ENCODE assay signal across 8 cellular contexts in genomic region chr10:17229016-17229716, GRCh38. TPM values are rescaled to one million over a fixed set of nuclear protein-coding genes. Genes with fewer than 3 reads are reported as not detected.
DNase-seq lines count a peak whose midpoint lies in the region; ATAC-seq and TF ChIP-seq lines count a peak whose summit lies in the region.

No MANE protein-coding gene starts in this region.

- TF ChIP-seq RAD21 in SK-N-SH (IDR thresholded peaks at IDR 0.05; ENCODE audit: low read length): no peak

- CTCF ChIA-PET in SK-N-SH (lab: Yijun Ruan, JAX): interaction anchor here (0.6 to 3.7 kb wide), 16 partner anchors 8 to 1223 kb away, joined by 3 to 30 read pairs (median 5); partner anchors contain the start of gene TRDMT1

- peak overlapping the region; percentile 94 to 100 for H3K27ac ChIP-seq in SK-N-SH (ENCODE audit: low read depth in 2 of 2, low read length in 1 of 2)
- H3K27ac ChIP-seq in heart left ventricle: peak overlapping the region; percentile 96 to 100 (median 98)
- H3K27ac ChIP-seq in rectal smooth muscle tissue (ENCODE audit: low read depth, low read length): peak overlapping the region; percentile 97
- H3K27ac ChIP-seq in aorta (ENCODE audit: low read depth in 1 of 2, low read length in 2 of 2): peak overlapping the region; percentile 47 to 94

- peaks cover 45% of the 10 kb centered on the region for H3K36me3 Mint-ChIP-seq in activated naive CD8-positive, alpha-beta T cell treated with anti-CD3 and anti-CD28 coated beads for 36 hours

- TF ChIP-seq CTCF in GM10266 (IDR thresholded peaks at IDR 0.05; ENCODE audit: control insufficient read depth, insufficient read depth, low read depth, missing control alignments) (no peak), SK-N-SH (IDR thresholded peaks at IDR 0.05) (no peak), heart left ventricle (IDR thresholded peaks at IDR 0.05) (peak in 1 of 12 donors; percentile 2)

- H3K9ac ChIP-seq in SK-N-SH (peak overlapping the region; percentile 100), rectal smooth muscle tissue (ENCODE audit: low read length) (peak overlapping the region; percentile 50)

- H3K4me1 Mint-ChIP-seq in activated naive CD8-positive, alpha-beta T cell treated with anti-CD3 and anti-CD28 coated beads for 36 hours: peaks cover 52% of the 10 kb centered on the region

- no peaks in the 10 kb centered on the region for H3K9me3 Mint-ChIP-seq in activated naive CD8-positive, alpha-beta T cell treated with anti-CD3 and anti-CD28 coated beads for 36 hours

- DNase-seq in GM10266 (ENCODE audit: extremely low spot score) (peak; percentile 32), SK-N-SH (peak; percentile 85), heart left ventricle (peak; percentile 92 to 95 (median 93)), aorta (peak; percentile 96 to 97)
- peak; percentile 80 for DNase-seq in activated naive CD8-positive, alpha-beta T cell treated with anti-CD3 and anti-CD28 coated beads for 36 hours

- H3K9me2 ChIP-seq in SK-N-SH: no peaks in the 10 kb centered on the region

- TF ChIP-seq EP300 in SK-N-SH (IDR thresholded peaks at IDR 0.05; ENCODE audit: borderline replicate concordance in 1 of 2, low read depth in 1 of 2, low read length in 1 of 2): no peak

- H3K27me3 Mint-ChIP-seq in activated naive CD8-positive, alpha-beta T cell treated with anti-CD3 and anti-CD28 coated beads for 36 hours: no peaks in the 10 kb centered on the region

- H3K27me3 ChIP-seq in SK-N-SH (ENCODE audit: insufficient read depth) (no peaks in the 10 kb centered on the region), heart left ventricle (peaks cover 0 to 17% (median 0%) of the 10 kb centered on the region in 9 donors), rectal smooth muscle tissue (ENCODE audit: control insufficient read depth, insufficient read depth, low read length) (no peaks in the 10 kb centered on the region), aorta (ENCODE audit: control insufficient read depth in 1 of 2, insufficient read depth in 2 of 2, low read length in 1 of 2) (no peaks in the 10 kb centered on the region)

- peak overlapping the region; percentile 95 for H3K27ac Mint-ChIP-seq in activated naive CD8-positive, alpha-beta T cell treated with anti-CD3 and anti-CD28 coated beads for 36 hours

- H3K4me3 ChIP-seq in SK-N-SH (ENCODE audit: low read depth in 2 of 2, low read length in 1 of 2): peak overlapping the region; percentile 87 to 98
- H3K4me3 ChIP-seq in heart left ventricle: peak overlapping the region; percentile 64 to 99 (median 91)
- peak overlapping the region; percentile 91 for H3K4me3 ChIP-seq in rectal smooth muscle tissue (ENCODE audit: low read length)
- peak overlapping the region; percentile 50 to 96 for H3K4me3 ChIP-seq in aorta (ENCODE audit: low read length in 2 of 2)

- peaks cover 74% of the 10 kb centered on the region for H3K79me2 ChIP-seq in SK-N-SH (ENCODE audit: insufficient read depth)

- H4K20me1 ChIP-seq in SK-N-SH (ENCODE audit: insufficient read depth): peaks cover 50% of the 10 kb centered on the region

- no peak overlapping the region for H2AFZ ChIP-seq in SK-N-SH (ENCODE audit: low read depth)

- intact Hi-C loops in heart left ventricle (cut with DNase I): loop anchor here in 5 of 10 donors (2.0 to 5.0 kb wide), 3 partner anchors 28 to 227 kb away; partner anchors contain the start of gene TRDMT1 (in 4 of the 5)
- intact Hi-C loops in aorta (cut with DNase I): loop anchor here in 1 of 2 donors (2.0 to 5.0 kb wide), 2 partner anchors 28 to 227 kb away; partner anchors contain the start of gene TRDMT1

- peak overlapping the region; percentile 88 for H3K4me2 ChIP-seq in SK-N-SH

- H3K9me3 ChIP-seq in SK-N-SH (no peaks in the 10 kb centered on the region), heart left ventricle (no peaks in the 10 kb centered on the region), aorta (ENCODE audit: control insufficient read depth, low read length) (no peaks in the 10 kb centered on the region)

- ATAC-seq in HG02840 (IDR thresholded peaks at IDR 0.05; ENCODE audit: low FRiP score, unreplicated experiment): peak; percentile 12
- peak; percentile 78 to 88 (median 86) for ATAC-seq in heart left ventricle
- peak; percentile 91 for ATAC-seq in aorta (ENCODE audit: low FRiP score)
- ATAC-seq in HG03469 (IDR thresholded peaks at IDR 0.05; ENCODE audit: unreplicated experiment): no peak

- POLR2A ChIA-PET in SK-N-SH (lab: Yijun Ruan, JAX): interaction anchor here (1.3 to 2.5 kb wide), 3 partner anchors 15 to 369 kb away, joined by 3 to 13 read pairs (median 4); partner anchors contain the start of gene TRDMT1

- H3K36me3 ChIP-seq in SK-N-SH (replicated peaks in 1 of 2; ENCODE audit: control insufficient read depth in 1 of 2, insufficient read depth in 2 of 2, low read length in 1 of 2): peaks cover 28 to 49% of the 10 kb centered on the region in 2 experiments
- peaks cover 0 to 47% (median 36%) of the 10 kb centered on the region in 9 donors for H3K36me3 ChIP-seq in heart left ventricle
- peaks cover 8% of the 10 kb centered on the region for H3K36me3 ChIP-seq in rectal smooth muscle tissue (ENCODE audit: control insufficient read depth, insufficient read depth, low read length)
- H3K36me3 ChIP-seq in aorta (ENCODE audit: control insufficient read depth in 1 of 2, insufficient read depth in 2 of 2, low read length in 1 of 2): peaks cover 0 to 3% of the 10 kb centered on the region in 2 donors

- peaks cover 62% of the 10 kb centered on the region for H3F3A ChIP-seq in SK-N-SH (replicated peaks; ENCODE audit: insufficient read depth)

- H3K4me1 ChIP-seq in SK-N-SH (ENCODE audit: control insufficient read depth in 1 of 2, insufficient read depth in 2 of 2, low read depth in 1 of 2, low read length in 1 of 2): peaks cover 0 to 13% of the 10 kb centered on the region in 2 experiments; a peak in 2 of 4 replicates
- peaks cover 0 to 60% (median 35%) of the 10 kb centered on the region in 12 donors for H3K4me1 ChIP-seq in heart left ventricle
- H3K4me1 ChIP-seq in rectal smooth muscle tissue (ENCODE audit: control insufficient read depth, insufficient read depth, low read length): peaks cover 13% of the 10 kb centered on the region
- H3K4me1 ChIP-seq in aorta (ENCODE audit: control insufficient read depth in 1 of 2, insufficient read depth in 2 of 2, low read length in 2 of 2): peaks cover 0 to 2% of the 10 kb centered on the region in 2 donors

- TF ChIP-seq POLR2A in heart left ventricle (IDR thresholded peaks at IDR 0.05): peak in 1 of 2 donors; percentile 83

- whole genome bisulfite sequencing in SK-N-SH (ENCODE audit: low lambda C conversion rate): 2% methylated on average over 41 of the region's 72 CpGs
- 0 to 2% (median 1%) methylated on average over 11 to 72 of the region's 72 CpGs for WGBS in heart left ventricle, 4 donors
- 0% methylated on average over 71 to 72 of the region's 72 CpGs for WGBS in aorta, 2 donors

- peak overlapping the region; percentile 98 for H3K4me3 Mint-ChIP-seq in activated naive CD8-positive, alpha-beta T cell treated with anti-CD3 and anti-CD28 coated beads for 36 hours

TF ChIP-seq in SK-N-SH, 30 proteins besides CTCF, POLR2A, EP300 and RAD21 (continues in another document):
- TF ChIP-seq GATA2 (CRISPR knock-in tag; IDR thresholded peaks at IDR 0.05) (no peak), MEF2A (IDR thresholded peaks at IDR 0.05; ENCODE audit: borderline replicate concordance, low read depth) (0 out of 2 replicates have a peak, but pooled peaks have one; percentile 9), REST (IDR thresholded peaks at IDR 0.05; ENCODE audit: low read depth, low read length) (peak; percentile 68), RCOR1 (IDR thresholded peaks at IDR 0.05; ENCODE audit: low read length) (no peak), TEAD4 (IDR thresholded peaks at IDR 0.05; ENCODE audit: borderline replicate concordance, insufficient read depth) (0 out of 2 replicates have a peak, but pooled peaks have one; percentile 54), FOXJ3 (CRISPR knock-in tag; IDR thresholded peaks at IDR 0.05) (no peak), JUND (IDR thresholded peaks at IDR 0.05) (no peak)

RNA-seq across cellular contexts. Expression of gene VIM, which starts 1.1 kb away (rescaled TPM):
- polyA plus RNA-seq in SK-N-SH (2012; rRNA removed) (4,747 and 5,016 TPM in 2 replicates), heart left ventricle (100 to 1,000 TPM; 267 to 456 TPM), aorta (1,000 to 10,000 TPM; 2,428 to 5,138 TPM)
- 4,035 and 4,614 TPM in 2 replicates for polyA plus RNA-seq in SK-N-SH (2012; cell fraction: cytosol; rRNA removed)
- 5,845 and 10,924 TPM in 2 replicates for polyA plus RNA-seq in SK-N-SH (2012; cell fraction: nucleus; rRNA removed)
- total RNA-seq in activated naive CD8-positive, alpha-beta T cell treated with anti-CD3 and anti-CD28 coated beads for 36 hours: 100 to 1,000 TPM; 657 TPM
- total RNA-seq in heart left ventricle (1,000 to 10,000 TPM in 1 of 9 donors, 100 to 1,000 TPM in 8; 249 to 1,163 (median 387) TPM), aorta (1,000 to 10,000 TPM; 3,936 to 5,947 TPM)

RNA-seq across cellular contexts. Expression of gene TRDMT1, which starts 27.7 kb away (rescaled TPM):
- polyA plus RNA-seq in SK-N-SH (2012; rRNA removed) (3.1 and 4.1 TPM in 2 replicates), heart left ventricle (1 to 10 TPM; 1.8 to 3.0 TPM), aorta (1 to 10 TPM; 4.8 to 5.2 TPM)
- polyA plus RNA-seq in SK-N-SH (2012; cell fraction: cytosol; rRNA removed): 3.7 and 4.0 TPM in 2 replicates
- polyA plus RNA-seq in SK-N-SH (2012; cell fraction: nucleus; rRNA removed): 3.6 and 8.0 TPM in 2 replicates
- total RNA-seq in activated naive CD8-positive, alpha-beta T cell treated with anti-CD3 and anti-CD28 coated beads for 36 hours: 1 to 10 TPM; 9.5 to 9.6 TPM
- total RNA-seq in heart left ventricle (1 to 10 TPM; 2.7 to 6.0 (median 4.6) TPM), aorta (10 to 100 TPM; 13.4 to 15.2 TPM)

Comparison
In these comparisons a context has a peak if more than half of its experiments do, and no peak if none do; other contexts are left out.
1. DNase-seq: peak in every context shown above with its lines; median percentile 96 in aorta; 93 in heart left ventricle; 85 in SK-N-SH; 80 in activated naive CD8-positive, alpha-beta T cell treated with anti-CD3 and anti-CD28 coated beads for 36 hours; 32 in GM10266.